8 cellular contexts compared by ENCODE assay signal in the genomic region with DNA sequence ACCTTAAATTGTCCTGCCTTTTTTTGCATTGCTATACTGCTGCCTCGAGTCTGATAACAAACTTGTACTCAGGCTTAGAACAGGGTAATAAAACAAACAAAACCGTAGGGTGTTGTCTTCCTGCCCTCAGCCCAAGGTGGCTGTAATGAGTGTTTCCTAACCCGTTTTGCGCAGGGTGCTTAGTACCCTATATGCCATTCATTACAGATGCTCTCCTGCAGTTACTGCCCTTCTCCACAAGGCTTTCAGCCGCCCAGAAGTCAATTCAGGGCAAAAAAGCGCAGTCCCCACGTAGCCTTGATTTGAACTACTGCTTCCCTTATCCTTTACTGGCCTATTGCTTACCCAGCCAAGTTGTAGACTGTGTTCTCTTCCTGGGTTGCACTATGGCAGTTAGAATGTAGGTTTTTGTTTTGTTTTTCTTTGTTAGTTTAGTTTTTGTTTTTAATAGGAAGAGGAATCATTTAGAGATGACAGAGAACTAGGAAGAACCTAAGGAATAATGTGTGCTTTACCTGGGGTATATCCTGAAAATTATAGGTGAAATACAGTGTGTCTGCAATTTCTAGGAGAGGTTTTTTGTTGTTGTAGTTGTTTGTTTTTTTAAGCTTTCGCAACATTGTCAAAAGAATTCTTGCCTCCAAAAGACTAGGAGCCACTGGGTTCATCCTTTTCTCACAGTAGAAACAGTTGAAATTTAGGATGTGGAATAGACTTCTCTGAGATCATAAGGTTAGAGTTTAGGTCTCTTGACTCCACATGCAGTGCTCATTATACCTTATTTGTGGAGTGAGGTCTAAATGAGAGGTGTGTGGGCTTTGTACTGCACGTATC. TPM values are rescaled to one million over a fixed set of nuclear protein-coding genes. Genes with fewer than 3 reads are reported as not detected.
DNase-seq lines count a peak whose midpoint lies in the region; ATAC-seq and TF ChIP-seq lines count a peak whose summit lies in the region.

No MANE protein-coding gene starts in this region.

- WGBS in tibial nerve, 2 donors: 16 to 17% methylated on average over 9 of the region's 9 CpGs

- peak; percentile 37 for DNase-seq in COR-L47 (lab: John Stamatoyannopoulos, UW)
- peak in 2 of 3 donors; percentile 27 to 76 for DNase-seq in Peyer's patch
- peak; percentile 67 to 71 for DNase-seq in activated T-cell treated with anti-CD3 and anti-CD28 coated beads, Interleukin-2, amount 50 U/mL, for 72 hours
- DNase-seq in fibroblast of the conjunctiva (ENCODE audit: low read depth): peak; percentile 51
- DNase-seq in non-pigmented ciliary epithelial cell (ENCODE audit: low read depth): peak; percentile 22
- DNase-seq in tibial nerve (ENCODE audit: low spot score in 2 of 2): peak in 1 of 2 donors; percentile 7

- peak; percentile 11 to 74 (median 60) for TF ChIP-seq CTCF in Peyer's patch (IDR thresholded peaks at IDR 0.05)
- peak; percentile 46 to 61 (median 49) for TF ChIP-seq CTCF in tibial nerve (IDR thresholded peaks at IDR 0.05)

- H3K27me3 Mint-ChIP-seq in activated T-cell treated with anti-CD3 and anti-CD28 coated beads, Interleukin-2, amount 50 U/mL, for 72 hours (ENCODE audit: low read depth): no peaks in the 10 kb centered on the region

- peak overlapping the region; percentile 87 to 94 (median 90) for H3K27ac ChIP-seq in Peyer's patch
- H3K27ac ChIP-seq in tibial nerve: peak overlapping the region; percentile 87 to 97 (median 91)

- TF ChIP-seq POLR2A in Peyer's patch (IDR thresholded peaks at IDR 0.05) (no peak), tibial nerve (IDR thresholded peaks at IDR 0.05) (no peak)

- H3K27me3 ChIP-seq in Peyer's patch: no peaks in the 10 kb centered on the region
- H3K27me3 ChIP-seq in tibial nerve: no peaks in the 10 kb centered on the region

- H3K9me3 Mint-ChIP-seq in activated T-cell treated with anti-CD3 and anti-CD28 coated beads, Interleukin-2, amount 50 U/mL, for 72 hours: no peaks in the 10 kb centered on the region

- H3K4me3 Mint-ChIP-seq in activated T-cell treated with anti-CD3 and anti-CD28 coated beads, Interleukin-2, amount 50 U/mL, for 72 hours: peak overlapping the region; percentile 93

- H3K36me3 Mint-ChIP-seq in activated T-cell treated with anti-CD3 and anti-CD28 coated beads, Interleukin-2, amount 50 U/mL, for 72 hours (ENCODE audit: insufficient read depth in 2 of 2): peaks cover 10 to 15% of the 10 kb centered on the region in 2 donors

- ATAC-seq in GM19372 (IDR thresholded peaks at IDR 0.05; ENCODE audit: low read depth, unreplicated experiment): peak; percentile 45
- ATAC-seq in HG03520 (IDR thresholded peaks at IDR 0.05; ENCODE audit: unreplicated experiment): peak; percentile 49
- ATAC-seq in activated T-cell treated with anti-CD3 and anti-CD28 coated beads, Interleukin-2, amount 50 U/mL, for 72 hours (replicated peaks in 1 of 2): peak; percentile 72 to 76

- peak in 1 of 2 donors; percentile 10 for TF ChIP-seq EP300 in tibial nerve (IDR thresholded peaks at IDR 0.05)

- H3K27ac Mint-ChIP-seq in activated T-cell treated with anti-CD3 and anti-CD28 coated beads, Interleukin-2, amount 50 U/mL, for 72 hours: peak overlapping the region; percentile 97

- H3K9me3 ChIP-seq in Peyer's patch (no peaks in the 10 kb centered on the region), tibial nerve (no peaks in the 10 kb centered on the region)

- H3K4me3 ChIP-seq in Peyer's patch (peak overlapping the region; percentile 83 to 99 (median 94)), tibial nerve (peak overlapping the region; percentile 69 to 95 (median 90))

- H3K4me1 Mint-ChIP-seq in activated T-cell treated with anti-CD3 and anti-CD28 coated beads, Interleukin-2, amount 50 U/mL, for 72 hours (ENCODE audit: low read depth): peaks cover 41% of the 10 kb centered on the region

- H3K4me1 ChIP-seq in Peyer's patch (peaks cover 0 to 28% (median 0%) of the 10 kb centered on the region in 4 donors), tibial nerve (peaks cover 0 to 70% (median 18%) of the 10 kb centered on the region in 4 donors)

- peaks cover 0 to 8% (median 0%) of the 10 kb centered on the region in 3 donors for H3K36me3 ChIP-seq in Peyer's patch
- H3K36me3 ChIP-seq in tibial nerve: peaks cover 0 to 33% (median 0%) of the 10 kb centered on the region in 3 donors

RNA-seq across cellular contexts. Expression of a gene that starts 1.3 kb away (rescaled TPM):
- total RNA-seq in Peyer's patch (10 to 100 TPM; 24.3 to 45.0 (median 41.4) TPM), tibial nerve (10 to 100 TPM; 47.7 to 58.2 (median 55.3) TPM)
- total RNA-seq in activated T-cell treated with anti-CD3 and anti-CD28 coated beads, Interleukin-2, amount 50 U/mL, for 72 hours: 10 to 100 TPM; 32.2 to 34.6 TPM

RNA-seq across cellular contexts. Expression of a gene that starts 1.4 kb away (rescaled TPM):
- total RNA-seq in Peyer's patch: 1 to 10 TPM; 1.2 to 4.5 (median 2.7) TPM
- 1 to 10 TPM; 2.6 to 3.1 TPM for total RNA-seq in activated T-cell treated with anti-CD3 and anti-CD28 coated beads, Interleukin-2, amount 50 U/mL, for 72 hours
- 10 to 100 TPM in 1 of 4 donors, 1 to 10 TPM in 3; 6.7 to 14.4 (median 8.1) TPM for total RNA-seq in tibial nerve

RNA-seq across cellular contexts. Expression of a gene that starts 41.3 kb away (rescaled TPM):
- 10 to 100 TPM in 3 of 4 donors, 1 to 10 TPM in 1; 7.4 to 87.4 (median 52.1) TPM for total RNA-seq in Peyer's patch
- 1 to 10 TPM; 7.5 to 8.0 TPM for total RNA-seq in activated T-cell treated with anti-CD3 and anti-CD28 coated beads, Interleukin-2, amount 50 U/mL, for 72 hours
- total RNA-seq in tibial nerve: 10 to 100 TPM; 10.2 to 17.9 (median 12.4) TPM

RNA-seq across cellular contexts. Expression of a gene that starts 57.3 kb away (rescaled TPM):
- total RNA-seq in Peyer's patch (not detected), tibial nerve (under 1 TPM in 1 of 4 donors, not detected in 3; 0.22 TPM)
- total RNA-seq in activated T-cell treated with anti-CD3 and anti-CD28 coated beads, Interleukin-2, amount 50 U/mL, for 72 hours: under 1 TPM in 1 of 2 donors, not detected in 1; 0.05 TPM
